Comparison of ENCODE assay signal across 1 cellular context in the genomic region with DNA sequence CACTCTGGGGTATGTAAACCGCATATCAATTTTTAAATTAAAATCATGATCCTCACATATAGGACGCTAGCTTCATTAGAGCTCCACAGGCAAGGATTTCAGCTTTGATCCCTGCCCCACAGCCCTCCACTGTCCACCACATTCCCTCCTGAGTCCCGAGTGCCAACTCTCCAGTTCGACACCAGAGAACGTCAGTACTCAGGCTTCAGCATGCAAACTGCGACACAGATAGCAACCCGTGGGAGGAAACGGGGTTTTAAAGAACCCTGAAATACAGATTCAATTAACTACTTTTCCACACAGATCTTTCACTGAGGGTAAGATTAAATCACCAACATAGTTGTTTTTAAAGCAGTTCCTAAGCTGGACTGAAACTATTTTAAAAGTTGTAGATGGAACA.
TF ChIP-seq lines count a peak whose summit lies in the region.

No MANE protein-coding gene starts in this region.

TF ChIP-seq in GM23338, 12 proteins besides CTCF, POLR2A, EP300 and RAD21 (continued from another document):
- TF ChIP-seq, protein P1, sequence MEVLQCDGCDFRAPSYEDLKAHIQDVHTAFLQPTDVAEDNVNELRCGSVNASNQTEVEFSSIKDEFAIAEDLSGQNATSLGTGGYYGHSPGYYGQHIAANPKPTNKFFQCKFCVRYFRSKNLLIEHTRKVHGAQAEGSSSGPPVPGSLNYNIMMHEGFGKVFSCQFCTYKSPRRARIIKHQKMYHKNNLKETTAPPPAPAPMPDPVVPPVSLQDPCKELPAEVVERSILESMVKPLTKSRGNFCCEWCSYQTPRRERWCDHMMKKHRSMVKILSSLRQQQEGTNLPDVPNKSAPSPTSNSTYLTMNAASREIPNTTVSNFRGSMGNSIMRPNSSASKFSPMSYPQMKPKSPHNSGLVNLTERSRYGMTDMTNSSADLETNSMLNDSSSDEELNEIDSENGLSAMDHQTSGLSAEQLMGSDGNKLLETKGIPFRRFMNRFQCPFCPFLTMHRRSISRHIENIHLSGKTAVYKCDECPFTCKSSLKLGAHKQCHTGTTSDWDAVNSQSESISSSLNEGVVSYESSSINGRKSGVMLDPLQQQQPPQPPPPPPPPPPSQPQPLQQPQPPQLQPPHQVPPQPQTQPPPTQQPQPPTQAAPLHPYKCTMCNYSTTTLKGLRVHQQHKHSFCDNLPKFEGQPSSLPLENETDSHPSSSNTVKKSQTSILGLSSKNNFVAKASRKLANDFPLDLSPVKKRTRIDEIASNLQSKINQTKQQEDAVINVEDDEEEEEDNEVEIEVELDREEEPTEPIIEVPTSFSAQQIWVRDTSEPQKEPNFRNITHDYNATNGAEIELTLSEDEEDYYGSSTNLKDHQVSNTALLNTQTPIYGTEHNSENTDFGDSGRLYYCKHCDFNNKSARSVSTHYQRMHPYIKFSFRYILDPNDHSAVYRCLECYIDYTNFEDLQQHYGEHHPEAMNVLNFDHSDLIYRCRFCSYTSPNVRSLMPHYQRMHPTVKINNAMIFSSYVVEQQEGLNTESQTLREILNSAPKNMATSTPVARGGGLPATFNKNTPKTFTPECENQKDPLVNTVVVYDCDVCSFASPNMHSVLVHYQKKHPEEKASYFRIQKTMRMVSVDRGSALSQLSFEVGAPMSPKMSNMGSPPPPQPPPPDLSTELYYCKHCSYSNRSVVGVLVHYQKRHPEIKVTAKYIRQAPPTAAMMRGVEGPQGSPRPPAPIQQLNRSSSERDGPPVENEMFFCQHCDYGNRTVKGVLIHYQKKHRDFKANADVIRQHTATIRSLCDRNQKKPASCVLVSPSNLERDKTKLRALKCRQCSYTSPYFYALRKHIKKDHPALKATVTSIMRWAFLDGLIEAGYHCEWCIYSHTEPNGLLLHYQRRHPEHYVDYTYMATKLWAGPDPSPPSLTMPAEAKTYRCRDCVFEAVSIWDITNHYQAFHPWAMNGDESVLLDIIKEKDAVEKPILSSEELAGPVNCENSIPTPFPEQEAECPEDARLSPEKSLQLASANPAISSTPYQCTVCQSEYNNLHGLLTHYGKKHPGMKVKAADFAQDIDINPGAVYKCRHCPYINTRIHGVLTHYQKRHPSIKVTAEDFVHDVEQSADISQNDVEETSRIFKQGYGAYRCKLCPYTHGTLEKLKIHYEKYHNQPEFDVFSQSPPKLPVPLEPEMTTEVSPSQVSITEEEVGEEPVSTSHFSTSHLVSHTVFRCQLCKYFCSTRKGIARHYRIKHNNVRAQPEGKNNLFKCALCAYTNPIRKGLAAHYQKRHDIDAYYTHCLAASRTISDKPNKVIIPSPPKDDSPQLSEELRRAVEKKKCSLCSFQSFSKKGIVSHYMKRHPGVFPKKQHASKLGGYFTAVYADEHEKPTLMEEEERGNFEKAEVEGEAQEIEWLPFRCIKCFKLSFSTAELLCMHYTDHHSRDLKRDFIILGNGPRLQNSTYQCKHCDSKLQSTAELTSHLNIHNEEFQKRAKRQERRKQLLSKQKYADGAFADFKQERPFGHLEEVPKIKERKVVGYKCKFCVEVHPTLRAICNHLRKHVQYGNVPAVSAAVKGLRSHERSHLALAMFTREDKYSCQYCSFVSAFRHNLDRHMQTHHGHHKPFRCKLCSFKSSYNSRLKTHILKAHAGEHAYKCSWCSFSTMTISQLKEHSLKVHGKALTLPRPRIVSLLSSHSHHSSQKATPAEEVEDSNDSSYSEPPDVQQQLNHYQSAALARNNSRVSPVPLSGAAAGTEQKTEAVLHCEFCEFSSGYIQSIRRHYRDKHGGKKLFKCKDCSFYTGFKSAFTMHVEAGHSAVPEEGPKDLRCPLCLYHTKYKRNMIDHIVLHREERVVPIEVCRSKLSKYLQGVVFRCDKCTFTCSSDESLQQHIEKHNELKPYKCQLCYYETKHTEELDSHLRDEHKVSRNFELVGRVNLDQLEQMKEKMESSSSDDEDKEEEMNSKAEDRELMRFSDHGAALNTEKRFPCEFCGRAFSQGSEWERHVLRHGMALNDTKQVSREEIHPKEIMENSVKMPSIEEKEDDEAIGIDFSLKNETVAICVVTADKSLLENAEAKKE (CRISPR knock-in tag; IDR thresholded peaks at IDR 0.05), result no peak
- TF ChIP-seq ZNF331 (CRISPR knock-in tag; IDR thresholded peaks at IDR 0.05; ENCODE audit: low read depth), result no peak
- no peak for TF ChIP-seq JUNB (IDR thresholded peaks at IDR 0.05; ENCODE audit: unreplicated experiment)
- no peak for TF ChIP-seq POLR2AphosphoS5 (IDR thresholded peaks at IDR 0.05; ENCODE audit: low read depth)
- no peak for TF ChIP-seq EZH2 (IDR thresholded peaks at IDR 0.05; ENCODE audit: low read depth, unreplicated experiment)
- no peak for TF ChIP-seq STAT1 (IDR thresholded peaks at IDR 0.05; ENCODE audit: unreplicated experiment)
- TF ChIP-seq, protein P2, sequence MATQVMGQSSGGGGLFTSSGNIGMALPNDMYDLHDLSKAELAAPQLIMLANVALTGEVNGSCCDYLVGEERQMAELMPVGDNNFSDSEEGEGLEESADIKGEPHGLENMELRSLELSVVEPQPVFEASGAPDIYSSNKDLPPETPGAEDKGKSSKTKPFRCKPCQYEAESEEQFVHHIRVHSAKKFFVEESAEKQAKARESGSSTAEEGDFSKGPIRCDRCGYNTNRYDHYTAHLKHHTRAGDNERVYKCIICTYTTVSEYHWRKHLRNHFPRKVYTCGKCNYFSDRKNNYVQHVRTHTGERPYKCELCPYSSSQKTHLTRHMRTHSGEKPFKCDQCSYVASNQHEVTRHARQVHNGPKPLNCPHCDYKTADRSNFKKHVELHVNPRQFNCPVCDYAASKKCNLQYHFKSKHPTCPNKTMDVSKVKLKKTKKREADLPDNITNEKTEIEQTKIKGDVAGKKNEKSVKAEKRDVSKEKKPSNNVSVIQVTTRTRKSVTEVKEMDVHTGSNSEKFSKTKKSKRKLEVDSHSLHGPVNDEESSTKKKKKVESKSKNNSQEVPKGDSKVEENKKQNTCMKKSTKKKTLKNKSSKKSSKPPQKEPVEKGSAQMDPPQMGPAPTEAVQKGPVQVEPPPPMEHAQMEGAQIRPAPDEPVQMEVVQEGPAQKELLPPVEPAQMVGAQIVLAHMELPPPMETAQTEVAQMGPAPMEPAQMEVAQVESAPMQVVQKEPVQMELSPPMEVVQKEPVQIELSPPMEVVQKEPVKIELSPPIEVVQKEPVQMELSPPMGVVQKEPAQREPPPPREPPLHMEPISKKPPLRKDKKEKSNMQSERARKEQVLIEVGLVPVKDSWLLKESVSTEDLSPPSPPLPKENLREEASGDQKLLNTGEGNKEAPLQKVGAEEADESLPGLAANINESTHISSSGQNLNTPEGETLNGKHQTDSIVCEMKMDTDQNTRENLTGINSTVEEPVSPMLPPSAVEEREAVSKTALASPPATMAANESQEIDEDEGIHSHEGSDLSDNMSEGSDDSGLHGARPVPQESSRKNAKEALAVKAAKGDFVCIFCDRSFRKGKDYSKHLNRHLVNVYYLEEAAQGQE (IDR thresholded peaks at IDR 0.05; ENCODE audit: unreplicated experiment), result no peak
- no peak for TF ChIP-seq NANOG (IDR thresholded peaks at IDR 0.05; ENCODE audit: borderline replicate concordance)
- TF ChIP-seq EZH2phosphoT487 (IDR thresholded peaks at IDR 0.05; ENCODE audit: unreplicated experiment), result no peak
